14 cellular contexts compared by ENCODE assay signal in the genomic region with DNA sequence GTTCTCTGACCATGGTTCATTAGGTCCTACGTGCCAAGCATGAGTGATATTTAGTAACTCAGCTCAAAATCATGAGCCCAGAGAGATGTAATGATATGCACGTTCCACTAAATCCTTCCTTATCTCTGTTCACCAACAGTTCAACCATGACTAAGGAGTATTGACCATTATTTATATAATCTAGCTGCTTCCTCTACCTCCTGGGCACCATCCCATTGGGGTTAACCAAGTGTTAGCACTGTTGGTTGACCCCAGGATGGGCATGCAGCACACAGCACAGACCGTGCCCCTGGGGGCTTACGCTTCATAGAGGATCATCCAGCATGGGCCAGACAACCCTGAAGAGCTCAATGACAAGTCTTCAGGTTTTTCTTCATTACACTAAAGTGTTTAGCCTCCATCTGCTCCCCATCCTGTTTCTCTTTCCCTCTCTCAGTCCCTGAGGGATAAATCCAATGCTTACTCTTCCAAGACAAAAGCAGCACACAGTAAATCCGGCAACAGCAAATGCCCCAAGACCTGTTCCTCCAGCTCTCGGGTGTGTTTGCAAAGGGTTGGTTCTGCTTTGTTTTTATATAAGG. TPM values are rescaled to one million over a fixed set of nuclear protein-coding genes. Genes with fewer than 3 reads are reported as not detected.
A peak's percentile ranks its signal among the peaks of the same experiment; 100 is the strongest.
DNase-seq lines count a peak whose midpoint lies in the region; ATAC-seq and TF ChIP-seq lines count a peak whose summit lies in the region.
"Had no signal": no experiment of that assay in that cellular context is flagged by ENCODE, and none has a peak within 500 bp of the region (broad histone marks: within the 10 kb centered on the region; RNA-seq: fewer than 3 reads in every experiment).

No MANE protein-coding gene starts in this region.

- H3K9ac ChIP-seq in endodermal cell (ENCODE audit: extremely low read depth, low read length, poor library complexity, severe bottlenecking) (no peak overlapping the region), trophoblast cell (ENCODE audit: low read length) (no peak overlapping the region)

- H3K27me3 Mint-ChIP-seq in endodermal cell (ENCODE audit: insufficient read depth) = no peaks in the 10 kb centered on the region

- peaks cover 18% of the 10 kb centered on the region for H3K9me3 Mint-ChIP-seq in endodermal cell

- peak overlapping the region; percentile 98 for H3K27ac Mint-ChIP-seq in endodermal cell
- H3K27ac Mint-ChIP-seq: activated naive CD4-positive, alpha-beta T cell treated with anti-CD3 and anti-CD28 coated beads, Interleukin-2, amount 10 ng/mL, durations not matched to agents 7 days and 5 days; T-cell had no signal

- H2AFZ ChIP-seq in trophoblast cell (ENCODE audit: insufficient read depth, low read length, poor library complexity) = no peak overlapping the region

- H3K4me3 ChIP-seq in endodermal cell (ENCODE audit: low read length) (no peak overlapping the region), trophoblast cell (ENCODE audit: low read depth, low read length) (no peak overlapping the region)
- H3K4me3 ChIP-seq: right atrium auricular region had no signal

- H3K4me1 Mint-ChIP-seq in endodermal cell = peaks cover 60% of the 10 kb centered on the region
- H3K4me1 Mint-ChIP-seq: activated naive CD4-positive, alpha-beta T cell treated with anti-CD3 and anti-CD28 coated beads, Interleukin-2, amount 10 ng/mL, durations not matched to agents 7 days and 5 days had no signal

- no peak overlapping the region for H4K8ac ChIP-seq in trophoblast cell (ENCODE audit: low read depth, low read length)

- H3K79me1 ChIP-seq in trophoblast cell (ENCODE audit: low read length) = no peaks in the 10 kb centered on the region

- DNase-seq in ELF-1 (ENCODE audit: low read depth, low spot score) = peak; percentile 90
- peak; percentile 82 to 93 for DNase-seq in NCI-H524 (lab: John Stamatoyannopoulos, UW)
- DNase-seq in endodermal cell = no peak
- DNase-seq in trophoblast cell = peak; percentile 65 to 89
- no peak for DNase-seq in activated gamma-delta T cell treated with Interleukin-2 at 50 U/mL for 16 hours
- no peak for DNase-seq in NCI-H1105 (lab: John Stamatoyannopoulos, UW)
- no peak for DNase-seq in NK-92 treated with Interleukin-12 subunit alpha and Interleukin-12 subunit beta, amount 100 ng/mL, for 24 hours (lab: John Stamatoyannopoulos, UW)
- DNase-seq: activated naive CD4-positive, alpha-beta T cell treated with anti-CD3 and anti-CD28 coated beads, Interleukin-2, amount 10 ng/mL, durations not matched to agents 7 days and 5 days; CD4-positive, CD25-positive, alpha-beta regulatory T cell; HCEC 1CT; NCI-H1436 treated with DMSO at 0.1 percent for 48 hours; T-cell had no signal

- no peaks in the 10 kb centered on the region for H3K79me2 ChIP-seq in trophoblast cell (ENCODE audit: control insufficient read depth, insufficient read depth, low read length, poor library complexity)

- H3K36me3 Mint-ChIP-seq in endodermal cell (ENCODE audit: low read depth) = peaks cover 41% of the 10 kb centered on the region
- H3K36me3 Mint-ChIP-seq: activated naive CD4-positive, alpha-beta T cell treated with anti-CD3 and anti-CD28 coated beads, Interleukin-2, amount 10 ng/mL, durations not matched to agents 7 days and 5 days; CD4-positive, CD25-positive, alpha-beta regulatory T cell; T-cell had no signal

- H3K4ac ChIP-seq in trophoblast cell (ENCODE audit: low read depth, low read length) = no peak overlapping the region

- H3K27me3 ChIP-seq in endodermal cell (ENCODE audit: control insufficient read depth, insufficient read depth, low read length, poor library complexity, severe bottlenecking) = no peaks in the 10 kb centered on the region
- H3K27me3 ChIP-seq in trophoblast cell (ENCODE audit: insufficient read depth, low read length) = no peaks in the 10 kb centered on the region
- H3K27me3 ChIP-seq: right atrium auricular region had no signal

- no peak overlapping the region for H2AK5ac ChIP-seq in trophoblast cell (ENCODE audit: low read length)

- H3K27ac ChIP-seq in endodermal cell (ENCODE audit: low read depth, low read length) (no peak overlapping the region), trophoblast cell (ENCODE audit: low read depth, low read length) (no peak overlapping the region)
- H3K27ac ChIP-seq: right atrium auricular region had no signal

- H2BK120ac ChIP-seq in trophoblast cell (ENCODE audit: insufficient read depth, low read length, poor library complexity) = no peak overlapping the region

- no peak overlapping the region for H3K4me3 Mint-ChIP-seq in endodermal cell
- H3K4me3 Mint-ChIP-seq: activated naive CD4-positive, alpha-beta T cell treated with anti-CD3 and anti-CD28 coated beads, Interleukin-2, amount 10 ng/mL, durations not matched to agents 7 days and 5 days; T-cell had no signal

- no peak for TF ChIP-seq CTCF in endodermal cell (conservative IDR thresholded peaks at IDR 0.05)

- H3K14ac ChIP-seq in trophoblast cell (ENCODE audit: low read length) = no peak overlapping the region

- no peak overlapping the region for H2BK12ac ChIP-seq in trophoblast cell (ENCODE audit: low read length)

- H2BK5ac ChIP-seq in trophoblast cell (ENCODE audit: low read depth, low read length, poor library complexity) = no peak overlapping the region

- no peak overlapping the region for H3K4me2 ChIP-seq in trophoblast cell (ENCODE audit: low read length)

- H3K18ac ChIP-seq in trophoblast cell (ENCODE audit: low read length) = no peak overlapping the region

- H3K4me1 ChIP-seq in endodermal cell (ENCODE audit: control insufficient read depth, insufficient read depth, low read length) (peaks cover 17% of the 10 kb centered on the region), trophoblast cell (ENCODE audit: control insufficient read depth in 1 of 2, insufficient read depth in 2 of 2, low read length in 2 of 2) (peaks cover 7 to 13% of the 10 kb centered on the region in 2 experiments)

- no peak overlapping the region for H4K91ac ChIP-seq in trophoblast cell (ENCODE audit: low read depth, low read length)

- H4K12ac ChIP-seq in trophoblast cell (ENCODE audit: low read depth, low read length) = no peak overlapping the region

- WGBS in endodermal cell (ENCODE audit: insufficient coverage in 1 of 2, insufficient read length in 1 of 2), 2 experiments = 83 to 92% methylated on average over 2 to 6 of the region's 6 CpGs
- WGBS in trophoblast cell (ENCODE audit: extremely low coverage, insufficient coverage, insufficient read length) = no CpG with 5 or more reads among the region's 6 CpGs

- no peak for ATAC-seq in HG02571 (IDR thresholded peaks at IDR 0.05; ENCODE audit: unreplicated experiment)
- ATAC-seq: T-cell had no signal

- H3K36me3 ChIP-seq in endodermal cell (ENCODE audit: control insufficient read depth, insufficient read depth, low read length) = peaks cover 27% of the 10 kb centered on the region
- H3K36me3 ChIP-seq in trophoblast cell (ENCODE audit: control insufficient read depth in 1 of 2, insufficient read depth in 2 of 2, low read length in 2 of 2) = no peaks in the 10 kb centered on the region
- H3K36me3 ChIP-seq: right atrium auricular region had no signal

- H3K9me3 ChIP-seq in endodermal cell (ENCODE audit: control insufficient read depth, low read length) = peaks cover 30% of the 10 kb centered on the region
- H3K9me3 ChIP-seq in trophoblast cell (ENCODE audit: insufficient read depth, low read depth, low read length) = no peaks in the 10 kb centered on the region

- no peak overlapping the region for H3K23ac ChIP-seq in trophoblast cell (ENCODE audit: low read length)

RNA-seq across cellular contexts. Expression of gene FAM174B, which starts 10.4 kb away (rescaled TPM):
- total RNA-seq in endodermal cell = 100 to 1,000 TPM in 1 of 2 donors, 10 to 100 TPM in 1; 66.0 to 105 TPM
- 22.2 TPM for polyA plus RNA-seq in endodermal cell (2013, experiment 1 of 2)
- polyA plus RNA-seq in endodermal cell (2013, experiment 2 of 2) = 27.3 TPM
- polyA plus RNA-seq in trophoblast cell (2013) = 4.7 and 5.0 TPM in 2 replicates

Comparison
In these comparisons a context has a peak if more than half of its experiments do, and no peak if none do; other contexts are left out.
1. DNase-seq: peak in ELF-1 (single experiment), NCI-H524 (2 of 2) and trophoblast cell (2 of 2); none in endodermal cell (single experiment), activated gamma-delta T cell treated with Interleukin-2 at 50 U/mL for 16 hours (single experiment), NCI-H1105 (single experiment) and NK-92 treated with Interleukin-12 subunit alpha and Interleukin-12 subunit beta, amount 100 ng/mL, for 24 hours (single experiment).